ENCODE assay signal across 1 cellular context in the genomic region with DNA sequence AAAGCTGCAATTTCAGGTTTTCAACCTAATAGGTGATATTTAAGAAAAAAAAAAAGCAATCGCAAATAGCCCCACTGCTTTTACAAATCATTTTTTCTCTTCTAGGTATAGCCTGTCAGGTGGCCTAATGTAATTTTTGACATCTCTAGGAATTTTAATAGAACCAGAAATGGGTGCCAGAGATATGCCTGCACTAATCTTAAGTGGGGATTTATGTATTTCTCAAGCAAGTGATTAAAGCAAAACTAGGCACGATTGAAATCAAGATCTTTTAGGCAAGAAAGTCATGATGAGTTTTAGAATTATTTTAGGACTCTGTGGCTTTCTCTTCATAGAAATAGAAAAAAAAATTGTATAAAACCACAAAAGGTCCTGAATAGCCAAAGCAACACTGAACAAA.
TF ChIP-seq lines count a peak whose summit lies in the region.

No MANE protein-coding gene starts in this region.

TF ChIP-seq in K562, 482 proteins besides CTCF, POLR2A, EP300 and RAD21:
- TF ChIP-seq, protein P1, sequence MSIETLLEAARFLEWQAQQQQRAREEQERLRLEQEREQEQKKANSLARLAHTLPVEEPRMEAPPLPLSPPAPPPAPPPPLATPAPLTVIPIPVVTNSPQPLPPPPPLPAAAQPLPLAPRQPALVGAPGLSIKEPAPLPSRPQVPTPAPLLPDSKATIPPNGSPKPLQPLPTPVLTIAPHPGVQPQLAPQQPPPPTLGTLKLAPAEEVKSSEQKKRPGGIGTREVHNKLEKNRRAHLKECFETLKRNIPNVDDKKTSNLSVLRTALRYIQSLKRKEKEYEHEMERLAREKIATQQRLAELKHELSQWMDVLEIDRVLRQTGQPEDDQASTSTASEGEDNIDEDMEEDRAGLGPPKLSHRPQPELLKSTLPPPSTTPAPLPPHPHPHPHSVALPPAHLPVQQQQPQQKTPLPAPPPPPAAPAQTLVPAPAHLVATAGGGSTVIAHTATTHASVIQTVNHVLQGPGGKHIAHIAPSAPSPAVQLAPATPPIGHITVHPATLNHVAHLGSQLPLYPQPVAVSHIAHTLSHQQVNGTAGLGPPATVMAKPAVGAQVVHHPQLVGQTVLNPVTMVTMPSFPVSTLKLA (conservative IDR thresholded peaks at IDR 0.05): no peak
- TF ChIP-seq U2AF2 (optimal IDR thresholded peaks at IDR 0.05; ENCODE audit: low read depth, low read length) (no peak), CHD2 (IDR thresholded peaks at IDR 0.05; ENCODE audit: low read depth, low read length) (no peak), CHCHD3 (CRISPR knock-in tag; IDR thresholded peaks at IDR 0.05) (no peak), HDAC8 (tag; IDR thresholded peaks at IDR 0.05) (no peak), HDAC6 (IDR thresholded peaks at IDR 0.05; ENCODE audit: low read depth, low read length) (no peak), ZNF23 (CRISPR knock-in tag; IDR thresholded peaks at IDR 0.05) (no peak), ZBED1 (IDR thresholded peaks at IDR 0.05) (no peak), RBM25 (IDR thresholded peaks at IDR 0.05; ENCODE audit: low read depth, low read length, severe bottlenecking) (no peak), EHMT2 (IDR thresholded peaks at IDR 0.05) (no peak), NONO (IDR thresholded peaks at IDR 0.05; ENCODE audit: low read depth in 2 of 2, low read length in 1 of 2) (no peak), BHLHE40 (IDR thresholded peaks at IDR 0.05; ENCODE audit: low read length) (no peak), HCFC1 (IDR thresholded peaks at IDR 0.05; ENCODE audit: low read depth, low read length) (no peak), THRAP3 (IDR thresholded peaks at IDR 0.05; ENCODE audit: borderline replicate concordance) (no peak)
- TF ChIP-seq, protein P2, sequence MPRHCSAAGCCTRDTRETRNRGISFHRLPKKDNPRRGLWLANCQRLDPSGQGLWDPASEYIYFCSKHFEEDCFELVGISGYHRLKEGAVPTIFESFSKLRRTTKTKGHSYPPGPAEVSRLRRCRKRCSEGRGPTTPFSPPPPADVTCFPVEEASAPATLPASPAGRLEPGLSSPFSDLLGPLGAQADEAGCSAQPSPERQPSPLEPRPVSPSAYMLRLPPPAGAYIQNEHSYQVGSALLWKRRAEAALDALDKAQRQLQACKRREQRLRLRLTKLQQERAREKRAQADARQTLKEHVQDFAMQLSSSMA (CRISPR knock-in tag; IDR thresholded peaks at IDR 0.05): no peak
